Comparison of ENCODE assay signal across 11 cellular contexts in genomic region chr16:56192644-56192960, GRCh38. TPM values are rescaled to one million over a fixed set of nuclear protein-coding genes. Genes with fewer than 3 reads are reported as not detected.
DNase-seq lines count a peak whose midpoint lies in the region; ATAC-seq and TF ChIP-seq lines count a peak whose summit lies in the region.
"Had no signal": no experiment of that assay in that cellular context is flagged by ENCODE, and none has a peak within 500 bp of the region (broad histone marks: within the 10 kb centered on the region; RNA-seq: fewer than 3 reads in every experiment).

No MANE protein-coding gene starts in this region.

- H3K27me3 ChIP-seq in right atrium auricular region = no peaks in the 10 kb centered on the region
- H3K27me3 ChIP-seq in muscle layer of duodenum (ENCODE audit: low read depth, low read length) = peaks cover 17% of the 10 kb centered on the region

- H3K4me1 ChIP-seq in right atrium auricular region (peaks cover 0 to 41% of the 10 kb centered on the region in 2 donors), muscle layer of duodenum (ENCODE audit: control insufficient read depth in 1 of 2, insufficient read depth in 2 of 2, low read length in 2 of 2) (peaks cover 4 to 45% of the 10 kb centered on the region in 2 donors), mucosa of descending colon (ENCODE audit: low read depth) (peaks cover 3% of the 10 kb centered on the region)

- no peaks in the 10 kb centered on the region for H3K9me3 ChIP-seq in right atrium auricular region
- H3K9me3 ChIP-seq in muscle layer of duodenum (ENCODE audit: control insufficient read depth in 1 of 2, low read length in 2 of 2) = no peaks in the 10 kb centered on the region
- no peaks in the 10 kb centered on the region for H3K9me3 ChIP-seq in mucosa of descending colon

- H3K4me3 Mint-ChIP-seq in activated T-helper 2 cell treated with anti-CD3 and anti-CD28 coated beads, Interferon-gamma antibody, Interleukin-2, Interleukin-4, amounts not matched to agents 10 μg/mL and 5 μg/mL and 100 μg/mL, durations not matched to agents 14 hours and 24 hours and 36 hours (ENCODE audit: low read depth) = peak overlapping the region; percentile 72

- intact Hi-C loops in left ventricle myocardium superior (cut with micrococcal nuclease) (loop anchor here (10.0 kb wide), 1 partner anchor 148 kb away; no protein-coding TSS in a partner anchor), mucosa of descending colon (cut with DNase I, micrococcal nuclease) (loop anchor here in 1 of 2 donors (10.0 kb wide), 1 partner anchor 72 kb away; no protein-coding TSS in a partner anchor)
- intact Hi-C loops in activated T-helper 2 cell treated with anti-CD3 and anti-CD28 coated beads, Interferon-gamma antibody, Interleukin-2, Interleukin-4, amounts not matched to agents 10 μg/mL and 5 μg/mL and 100 μg/mL, durations not matched to agents 14 hours and 24 hours and 36 hours (cut with micrococcal nuclease) = loop anchor here (5.0 to 10.0 kb wide), 2 partner anchors 718 to 1255 kb away; partner anchors contain the start of gene MMP2

- H3K4me3 ChIP-seq in right atrium auricular region (peak overlapping the region; percentile 56 to 73), muscle layer of duodenum (ENCODE audit: low read depth in 1 of 2, low read length in 2 of 2) (peak overlapping the region; percentile 60 to 84), mucosa of descending colon (no peak overlapping the region)

- TF ChIP-seq CTCF in right atrium auricular region (IDR thresholded peaks at IDR 0.05) (no peak), mucosa of descending colon (IDR thresholded peaks at IDR 0.05) (no peak)

- ATAC-seq in left ventricle myocardium superior (no peak), GM21723 (IDR thresholded peaks at IDR 0.05; ENCODE audit: unreplicated experiment) (no peak), mucosa of descending colon (no peak)

- H3K4me1 Mint-ChIP-seq in activated T-helper 2 cell treated with anti-CD3 and anti-CD28 coated beads, Interferon-gamma antibody, Interleukin-2, Interleukin-4, amounts not matched to agents 10 μg/mL and 5 μg/mL and 100 μg/mL, durations not matched to agents 14 hours and 24 hours and 36 hours (ENCODE audit: low read depth) = peaks cover 24% of the 10 kb centered on the region

- peaks cover 81% of the 10 kb centered on the region for H3K27me3 Mint-ChIP-seq in activated T-helper 2 cell treated with anti-CD3 and anti-CD28 coated beads, Interferon-gamma antibody, Interleukin-2, Interleukin-4, amounts not matched to agents 10 μg/mL and 5 μg/mL and 100 μg/mL, durations not matched to agents 14 hours and 24 hours and 36 hours (ENCODE audit: low read depth)

- H3K36me3 ChIP-seq in right atrium auricular region = no peaks in the 10 kb centered on the region
- no peaks in the 10 kb centered on the region for H3K36me3 ChIP-seq in muscle layer of duodenum (ENCODE audit: control insufficient read depth in 1 of 2, insufficient read depth in 2 of 2, low read length in 2 of 2)
- no peaks in the 10 kb centered on the region for H3K36me3 ChIP-seq in mucosa of descending colon (ENCODE audit: low read depth)

- no peak overlapping the region for H3K27ac Mint-ChIP-seq in activated T-helper 2 cell treated with anti-CD3 and anti-CD28 coated beads, Interferon-gamma antibody, Interleukin-2, Interleukin-4, amounts not matched to agents 10 μg/mL and 5 μg/mL and 100 μg/mL, durations not matched to agents 14 hours and 24 hours and 36 hours

- peaks cover 5% of the 10 kb centered on the region for H3K36me3 Mint-ChIP-seq in activated T-helper 2 cell treated with anti-CD3 and anti-CD28 coated beads, Interferon-gamma antibody, Interleukin-2, Interleukin-4, amounts not matched to agents 10 μg/mL and 5 μg/mL and 100 μg/mL, durations not matched to agents 14 hours and 24 hours and 36 hours (ENCODE audit: low read depth)

- H3K27ac ChIP-seq in right atrium auricular region (peak overlapping the region; percentile 93 to 95), muscle layer of duodenum (ENCODE audit: low read length) (no peak overlapping the region)

- H3K9me3 Mint-ChIP-seq in activated T-helper 2 cell treated with anti-CD3 and anti-CD28 coated beads, Interferon-gamma antibody, Interleukin-2, Interleukin-4, amounts not matched to agents 10 μg/mL and 5 μg/mL and 100 μg/mL, durations not matched to agents 14 hours and 24 hours and 36 hours = no peaks in the 10 kb centered on the region

- no peak for DNase-seq in right atrium auricular region (ENCODE audit: low spot score)
- DNase-seq in left ventricle myocardium superior = no peak
- DNase-seq in activated T-helper 2 cell treated with anti-CD3 and anti-CD28 coated beads, Interferon-gamma antibody, Interleukin-2, Interleukin-4, amounts not matched to agents 10 μg/mL and 5 μg/mL and 100 μg/mL, durations not matched to agents 14 hours and 24 hours and 36 hours (ENCODE audit: low spot score) = no peak
- no peak for DNase-seq in NAMALWA (ENCODE audit: low spot score)
- no peak for DNase-seq in Kasumi-1 (lab: John Stamatoyannopoulos, UW)
- DNase-seq in mucosa of descending colon = no peak
- DNase-seq: Calu3; KBM-7; NK-92 treated with Interleukin-12 subunit alpha and Interleukin-12 subunit beta, amount 100 ng/mL, for 24 hours had no signal

RNA-seq across cellular contexts. Expression of gene GNAO1, which starts 1.3 kb away (rescaled TPM):
- total RNA-seq in right atrium auricular region (10 to 100 TPM; 43.1 to 54.8 TPM), left ventricle myocardium superior (23.6 TPM), mucosa of descending colon (100 to 1,000 TPM in 1 of 3 donors, 1 to 10 TPM in 2; 8.3 to 113 (median 9.8) TPM)
- 0.57 and 0.83 TPM in 2 replicates for total RNA-seq in activated T-helper 2 cell treated with anti-CD3 and anti-CD28 coated beads, Interferon-gamma antibody, Interleukin-2, Interleukin-4, amounts not matched to agents 10 μg/mL and 5 μg/mL and 100 μg/mL, durations not matched to agents 14 hours and 24 hours and 36 hours
- total RNA-seq: Calu3 had no signal
